Comparison of ENCODE assay signal across 1 cellular context in genomic region chr19:823565-824121, GRCh38.
TF ChIP-seq lines count a peak whose summit lies in the region.

No MANE protein-coding gene starts in this region.

TF ChIP-seq in K562, 482 proteins besides CTCF, POLR2A, EP300 and RAD21 (continued from another document and continues in another):
- no peak for TF ChIP-seq THAP12 (CRISPR knock-in tag; IDR thresholded peaks at IDR 0.05)
- no peak for TF ChIP-seq ELF4 (CRISPR knock-in tag; IDR thresholded peaks at IDR 0.05)
- no peak for TF ChIP-seq USF2 (CRISPR knock-in tag; IDR thresholded peaks at IDR 0.05)
- TF ChIP-seq FOXA1 (IDR thresholded peaks at IDR 0.05; ENCODE audit: borderline replicate concordance) = no peak
- TF ChIP-seq CCAR2 (IDR thresholded peaks at IDR 0.05; ENCODE audit: low read depth, low read length) = no peak
- peak; percentile 47; the same call in 1 of the 2 replicates for TF ChIP-seq MBD2 (IDR thresholded peaks at IDR 0.05; ENCODE audit: borderline replicate concordance, low read depth)
- no peak for TF ChIP-seq RBM22 (IDR thresholded peaks at IDR 0.05; ENCODE audit: low read depth, low read length, poor library complexity, severe bottlenecking)
- no peak for TF ChIP-seq ZBTB34 (CRISPR knock-in tag; IDR thresholded peaks at IDR 0.05)
- TF ChIP-seq SRSF1 (IDR thresholded peaks at IDR 0.05; ENCODE audit: low read depth, low read length) = no peak
- no peak for TF ChIP-seq SREBF2 (CRISPR knock-in tag; IDR thresholded peaks at IDR 0.05)
- TF ChIP-seq TARDBP (IDR thresholded peaks at IDR 0.05) = no peak
- no peak for TF ChIP-seq GTF2F1 (IDR thresholded peaks at IDR 0.05; ENCODE audit: low read depth, low read length)
- peak; percentile 86; the same call in 1 of the 2 replicates for TF ChIP-seq MTA3 (IDR thresholded peaks at IDR 0.05; ENCODE audit: borderline replicate concordance)
- TF ChIP-seq ZNF253 (CRISPR knock-in tag; conservative IDR thresholded peaks at IDR 0.05) = no peak
- TF ChIP-seq THRAP3 (IDR thresholded peaks at IDR 0.05; ENCODE audit: borderline replicate concordance) = no peak
- no peak for TF ChIP-seq THAP7 (CRISPR knock-in tag; IDR thresholded peaks at IDR 0.05)
- no peak for TF ChIP-seq ZFP1 (CRISPR knock-in tag; IDR thresholded peaks at IDR 0.05)
- no peak for TF ChIP-seq NKRF (IDR thresholded peaks at IDR 0.05; ENCODE audit: borderline replicate concordance)
- TF ChIP-seq ZNF408 (CRISPR knock-in tag; IDR thresholded peaks at IDR 0.05; ENCODE audit: low read depth) = no peak
- TF ChIP-seq ZNF395 (CRISPR knock-in tag; IDR thresholded peaks at IDR 0.05) = no peak
- no peak for TF ChIP-seq ZNF398 (CRISPR knock-in tag; IDR thresholded peaks at IDR 0.05)
- no peak for TF ChIP-seq ZKSCAN3 (CRISPR knock-in tag; IDR thresholded peaks at IDR 0.05)
- TF ChIP-seq ZBTB43 (CRISPR knock-in tag; IDR thresholded peaks at IDR 0.05) = no peak
- TF ChIP-seq BRF2 (IDR thresholded peaks at IDR 0.05; ENCODE audit: borderline replicate concordance, insufficient read depth, insufficient read length) = no peak
- no peak for TF ChIP-seq TGIF2 (CRISPR knock-in tag; IDR thresholded peaks at IDR 0.05)
- TF ChIP-seq KLF10 (CRISPR knock-in tag; IDR thresholded peaks at IDR 0.05) = no peak
- TF ChIP-seq ZNF282 (CRISPR knock-in tag; IDR thresholded peaks at IDR 0.05) = no peak
- no peak for TF ChIP-seq KLF1 (tag; IDR thresholded peaks at IDR 0.05)
- TF ChIP-seq MCM5 (IDR thresholded peaks at IDR 0.05; ENCODE audit: low read depth) = no peak
- TF ChIP-seq C11orf30 (IDR thresholded peaks at IDR 0.05; ENCODE audit: low read depth) = no peak
- no peak; the same call in 1 of the 2 replicates for TF ChIP-seq ZNF384 (IDR thresholded peaks at IDR 0.05; ENCODE audit: low read depth, low read length)
- TF ChIP-seq SAFB (IDR thresholded peaks at IDR 0.05; ENCODE audit: borderline replicate concordance, low read depth, low read length) = no peak
- TF ChIP-seq TFAM (CRISPR knock-in tag; conservative IDR thresholded peaks at IDR 0.05) = no peak
- TF ChIP-seq DDX20 (tag; IDR thresholded peaks at IDR 0.05; ENCODE audit: low read depth) = no peak
- TF ChIP-seq RAD51 (IDR thresholded peaks at IDR 0.05; ENCODE audit: borderline replicate concordance, low read depth) = no peak
- TF ChIP-seq ZSCAN32 (CRISPR knock-in tag; IDR thresholded peaks at IDR 0.05) = no peak
- no peak for TF ChIP-seq CGGBP1 (CRISPR knock-in tag; IDR thresholded peaks at IDR 0.05)
- TF ChIP-seq ELK1 (CRISPR knock-in tag; IDR thresholded peaks at IDR 0.05) = no peak
- TF ChIP-seq CBX8 (IDR thresholded peaks at IDR 0.05; ENCODE audit: borderline replicate concordance, extremely low read depth, low read depth, low read length, poor library complexity, severe bottlenecking) = no peak
- no peak for TF ChIP-seq MXD1 (CRISPR knock-in tag; IDR thresholded peaks at IDR 0.05; ENCODE audit: borderline replicate concordance, poor library complexity, severe bottlenecking)
- TF ChIP-seq NEUROD1 (IDR thresholded peaks at IDR 0.05; ENCODE audit: borderline replicate concordance, low read depth, low read length, partially characterized antibody) = peak; percentile 28
- no peak for TF ChIP-seq ATF1 (CRISPR knock-in tag; IDR thresholded peaks at IDR 0.05)
- peak; percentile 42; the same call in 1 of the 2 replicates for TF ChIP-seq ATF1 (tag; IDR thresholded peaks at IDR 0.05)
- TF ChIP-seq PATZ1 (CRISPR knock-in tag; IDR thresholded peaks at IDR 0.05; ENCODE audit: borderline replicate concordance) = no peak
- no peak for TF ChIP-seq ZNF140 (CRISPR knock-in tag; IDR thresholded peaks at IDR 0.05)
- TF ChIP-seq RBBP5 (IDR thresholded peaks at IDR 0.05; ENCODE audit: borderline replicate concordance, insufficient read depth, low read length, poor library complexity, severe bottlenecking) = peak; percentile 41
- no peak for TF ChIP-seq BACH1 (tag; IDR thresholded peaks at IDR 0.05)
- peak; percentile 60 for TF ChIP-seq TBP (optimal IDR thresholded peaks at IDR 0.05; ENCODE audit: low read depth, low read length)
